Comparison of ENCODE assay signal across 20 cellular contexts in the genomic region with DNA sequence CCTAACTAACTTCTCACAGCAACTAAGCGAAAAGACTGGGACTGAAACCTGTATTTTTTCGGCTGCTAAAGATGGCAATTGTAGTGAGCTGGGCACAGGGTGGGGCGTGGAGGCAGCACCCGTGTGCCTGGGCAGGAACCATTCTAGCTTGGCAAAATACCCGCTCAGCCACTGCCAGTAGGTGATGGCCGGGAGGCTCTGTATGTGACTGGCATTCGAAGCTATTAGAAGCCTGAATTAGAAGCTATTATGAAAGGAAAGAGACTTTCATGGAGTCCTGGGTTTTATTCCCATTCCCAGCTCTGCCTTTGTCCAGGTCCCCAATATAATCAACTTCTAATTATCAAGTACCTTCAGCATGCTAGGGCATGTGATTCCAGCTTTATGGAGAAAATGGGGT.
"Had no signal": no experiment of that assay in that cellular context is flagged by ENCODE, and none has a peak within 500 bp of the region (broad histone marks: within the 10 kb centered on the region; RNA-seq: fewer than 3 reads in every experiment).

No MANE protein-coding gene starts in this region.

- H3K4me3 ChIP-seq: heart right ventricle, sigmoid colon, smooth muscle cell, thoracic aorta, vagina had no signal

- H3K4me2 ChIP-seq: smooth muscle cell had no signal

- FAIRE-seq: endometrium, TTC549 had no signal

- DNase-seq: activated CD4-positive, alpha-beta T cell treated with anti-CD3 and anti-CD28 coated beads, Interleukin-2, amount 50 U/mL, for 4 hours; activated CD8-positive, alpha-beta memory T cell treated with anti-CD3 and anti-CD28 coated beads, Interleukin-2, amount 50 U/mL, for 48 hours; activated naive CD4-positive, alpha-beta T cell treated with Interleukin-2 at 50 U/mL for 16 hours; activated naive CD8-positive, alpha-beta T cell treated with anti-CD3 and anti-CD28 coated beads for 36 hours; activated T-cell treated with anti-CD3 and anti-CD28 coated beads, Interleukin-2, amount 50 U/mL, for 4 hours; heart right ventricle; immature natural killer cell; kidney glomerular epithelial cell; left ventricle myocardium superior; mammary epithelial cell; naive B cell; sigmoid colon; stimulated activated CD4-positive, alpha-beta T cell treated with anti-CD3 and anti-CD28 coated beads, Interleukin-15, amount 100 ng/mL, for 24 hours; stimulated activated naive B cell treated with anti-CD40 and anti-IgM and Interleukin-4, amounts not matched to agents 10 μg/mL and 1 μg/mL and 100 μg/mL, for 72 hours; T-cell had no signal

- H3K9me3 ChIP-seq: sigmoid colon, thoracic aorta, vagina had no signal

- H3K27ac ChIP-seq: heart right ventricle, thoracic aorta, vagina had no signal

- H3K36me3 ChIP-seq: heart right ventricle, sigmoid colon, thoracic aorta, vagina had no signal

- H3K27me3 ChIP-seq: vagina had no signal
